Comparison of ENCODE assay signal across 3 cellular contexts in the genomic region with DNA sequence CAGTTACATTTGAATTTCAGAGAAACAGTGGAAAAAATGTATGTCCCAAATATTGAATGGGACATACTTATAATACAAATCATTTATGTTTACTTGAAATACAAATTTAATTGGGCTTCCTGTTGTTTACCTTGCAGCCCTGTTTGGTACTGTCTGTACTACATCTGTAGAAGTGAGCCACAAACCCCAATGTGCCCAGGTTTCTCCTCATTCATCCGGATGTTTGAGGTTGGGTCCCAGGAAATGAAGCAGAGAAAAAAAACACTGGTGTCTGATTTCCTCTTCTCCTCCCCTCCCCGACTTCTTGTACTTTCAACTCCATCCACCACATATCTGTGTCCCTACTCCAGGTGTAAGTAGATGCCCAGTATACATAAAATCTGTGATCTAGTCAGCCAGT.
TF ChIP-seq lines count a peak whose summit lies in the region.

No MANE protein-coding gene starts in this region.

TF ChIP-seq in SK-N-SH, 30 proteins besides CTCF, POLR2A, EP300 and RAD21:
- TF ChIP-seq, protein P1, sequence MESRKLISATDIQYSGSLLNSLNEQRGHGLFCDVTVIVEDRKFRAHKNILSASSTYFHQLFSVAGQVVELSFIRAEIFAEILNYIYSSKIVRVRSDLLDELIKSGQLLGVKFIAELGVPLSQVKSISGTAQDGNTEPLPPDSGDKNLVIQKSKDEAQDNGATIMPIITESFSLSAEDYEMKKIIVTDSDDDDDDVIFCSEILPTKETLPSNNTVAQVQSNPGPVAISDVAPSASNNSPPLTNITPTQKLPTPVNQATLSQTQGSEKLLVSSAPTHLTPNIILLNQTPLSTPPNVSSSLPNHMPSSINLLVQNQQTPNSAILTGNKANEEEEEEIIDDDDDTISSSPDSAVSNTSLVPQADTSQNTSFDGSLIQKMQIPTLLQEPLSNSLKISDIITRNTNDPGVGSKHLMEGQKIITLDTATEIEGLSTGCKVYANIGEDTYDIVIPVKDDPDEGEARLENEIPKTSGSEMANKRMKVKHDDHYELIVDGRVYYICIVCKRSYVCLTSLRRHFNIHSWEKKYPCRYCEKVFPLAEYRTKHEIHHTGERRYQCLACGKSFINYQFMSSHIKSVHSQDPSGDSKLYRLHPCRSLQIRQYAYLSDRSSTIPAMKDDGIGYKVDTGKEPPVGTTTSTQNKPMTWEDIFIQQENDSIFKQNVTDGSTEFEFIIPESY (IDR thresholded peaks at IDR 0.05; ENCODE audit: borderline replicate concordance, low read depth) = no peak
- TF ChIP-seq FOSL2 (IDR thresholded peaks at IDR 0.05; ENCODE audit: borderline replicate concordance, low read depth) (no peak), SIN3A (IDR thresholded peaks at IDR 0.05; ENCODE audit: borderline replicate concordance, low read depth, low read length) (no peak), NRF1 (IDR thresholded peaks at IDR 0.05; ENCODE audit: low read depth, low read length) (no peak), SMC3 (IDR thresholded peaks at IDR 0.05; ENCODE audit: low read depth, low read length) (no peak), TEAD4 (IDR thresholded peaks at IDR 0.05; ENCODE audit: borderline replicate concordance, insufficient read depth) (no peak), RCOR1 (IDR thresholded peaks at IDR 0.05; ENCODE audit: low read length) (no peak), FOXM1 (IDR thresholded peaks at IDR 0.05; ENCODE audit: low read depth) (no peak)
- TF ChIP-seq, protein P2, sequence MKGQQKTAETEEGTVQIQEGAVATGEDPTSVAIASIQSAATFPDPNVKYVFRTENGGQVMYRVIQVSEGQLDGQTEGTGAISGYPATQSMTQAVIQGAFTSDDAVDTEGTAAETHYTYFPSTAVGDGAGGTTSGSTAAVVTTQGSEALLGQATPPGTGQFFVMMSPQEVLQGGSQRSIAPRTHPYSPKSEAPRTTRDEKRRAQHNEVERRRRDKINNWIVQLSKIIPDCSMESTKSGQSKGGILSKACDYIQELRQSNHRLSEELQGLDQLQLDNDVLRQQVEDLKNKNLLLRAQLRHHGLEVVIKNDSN (IDR thresholded peaks at IDR 0.05; ENCODE audit: borderline replicate concordance, low read depth) = no peak

TF ChIP-seq in SK-N-SH treated with all-trans-retinoic acid at 6 μM for 48 hours, 23 proteins besides CTCF, POLR2A, EP300 and RAD21:
- TF ChIP-seq, protein P3, sequence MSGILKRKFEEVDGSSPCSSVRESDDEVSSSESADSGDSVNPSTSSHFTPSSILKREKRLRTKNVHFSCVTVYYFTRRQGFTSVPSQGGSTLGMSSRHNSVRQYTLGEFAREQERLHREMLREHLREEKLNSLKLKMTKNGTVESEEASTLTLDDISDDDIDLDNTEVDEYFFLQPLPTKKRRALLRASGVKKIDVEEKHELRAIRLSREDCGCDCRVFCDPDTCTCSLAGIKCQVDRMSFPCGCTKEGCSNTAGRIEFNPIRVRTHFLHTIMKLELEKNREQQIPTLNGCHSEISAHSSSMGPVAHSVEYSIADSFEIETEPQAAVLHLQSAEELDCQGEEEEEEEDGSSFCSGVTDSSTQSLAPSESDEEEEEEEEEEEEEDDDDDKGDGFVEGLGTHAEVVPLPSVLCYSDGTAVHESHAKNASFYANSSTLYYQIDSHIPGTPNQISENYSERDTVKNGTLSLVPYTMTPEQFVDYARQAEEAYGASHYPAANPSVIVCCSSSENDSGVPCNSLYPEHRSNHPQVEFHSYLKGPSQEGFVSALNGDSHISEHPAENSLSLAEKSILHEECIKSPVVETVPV (CRISPR knock-in tag; IDR thresholded peaks at IDR 0.05) = no peak
- TF ChIP-seq, protein P4, sequence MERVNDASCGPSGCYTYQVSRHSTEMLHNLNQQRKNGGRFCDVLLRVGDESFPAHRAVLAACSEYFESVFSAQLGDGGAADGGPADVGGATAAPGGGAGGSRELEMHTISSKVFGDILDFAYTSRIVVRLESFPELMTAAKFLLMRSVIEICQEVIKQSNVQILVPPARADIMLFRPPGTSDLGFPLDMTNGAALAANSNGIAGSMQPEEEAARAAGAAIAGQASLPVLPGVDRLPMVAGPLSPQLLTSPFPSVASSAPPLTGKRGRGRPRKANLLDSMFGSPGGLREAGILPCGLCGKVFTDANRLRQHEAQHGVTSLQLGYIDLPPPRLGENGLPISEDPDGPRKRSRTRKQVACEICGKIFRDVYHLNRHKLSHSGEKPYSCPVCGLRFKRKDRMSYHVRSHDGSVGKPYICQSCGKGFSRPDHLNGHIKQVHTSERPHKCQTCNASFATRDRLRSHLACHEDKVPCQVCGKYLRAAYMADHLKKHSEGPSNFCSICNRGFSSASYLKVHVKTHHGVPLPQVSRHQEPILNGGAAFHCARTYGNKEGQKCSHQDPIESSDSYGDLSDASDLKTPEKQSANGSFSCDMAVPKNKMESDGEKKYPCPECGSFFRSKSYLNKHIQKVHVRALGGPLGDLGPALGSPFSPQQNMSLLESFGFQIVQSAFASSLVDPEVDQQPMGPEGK (CRISPR knock-in tag; IDR thresholded peaks at IDR 0.05; ENCODE audit: borderline replicate concordance) = no peak
- no peak for TF ChIP-seq ZFP3 (CRISPR knock-in tag; IDR thresholded peaks at IDR 0.05)
- no peak for TF ChIP-seq ZNF70 (CRISPR knock-in tag; IDR thresholded peaks at IDR 0.05)
- TF ChIP-seq, protein P5, sequence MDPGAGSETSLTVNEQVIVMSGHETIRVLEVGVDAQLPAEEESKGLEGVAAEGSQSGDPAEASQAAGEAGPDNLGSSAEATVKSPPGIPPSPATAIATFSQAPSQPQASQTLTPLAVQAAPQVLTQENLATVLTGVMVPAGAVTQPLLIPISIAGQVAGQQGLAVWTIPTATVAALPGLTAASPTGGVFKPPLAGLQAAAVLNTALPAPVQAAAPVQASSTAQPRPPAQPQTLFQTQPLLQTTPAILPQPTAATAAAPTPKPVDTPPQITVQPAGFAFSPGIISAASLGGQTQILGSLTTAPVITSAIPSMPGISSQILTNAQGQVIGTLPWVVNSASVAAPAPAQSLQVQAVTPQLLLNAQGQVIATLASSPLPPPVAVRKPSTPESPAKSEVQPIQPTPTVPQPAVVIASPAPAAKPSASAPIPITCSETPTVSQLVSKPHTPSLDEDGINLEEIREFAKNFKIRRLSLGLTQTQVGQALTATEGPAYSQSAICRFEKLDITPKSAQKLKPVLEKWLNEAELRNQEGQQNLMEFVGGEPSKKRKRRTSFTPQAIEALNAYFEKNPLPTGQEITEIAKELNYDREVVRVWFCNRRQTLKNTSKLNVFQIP (CRISPR knock-in tag; IDR thresholded peaks at IDR 0.05; ENCODE audit: borderline replicate concordance, low read depth) = no peak
- TF ChIP-seq TOX (CRISPR knock-in tag; IDR thresholded peaks at IDR 0.05; ENCODE audit: borderline replicate concordance) = no peak
- TF ChIP-seq, protein P6, sequence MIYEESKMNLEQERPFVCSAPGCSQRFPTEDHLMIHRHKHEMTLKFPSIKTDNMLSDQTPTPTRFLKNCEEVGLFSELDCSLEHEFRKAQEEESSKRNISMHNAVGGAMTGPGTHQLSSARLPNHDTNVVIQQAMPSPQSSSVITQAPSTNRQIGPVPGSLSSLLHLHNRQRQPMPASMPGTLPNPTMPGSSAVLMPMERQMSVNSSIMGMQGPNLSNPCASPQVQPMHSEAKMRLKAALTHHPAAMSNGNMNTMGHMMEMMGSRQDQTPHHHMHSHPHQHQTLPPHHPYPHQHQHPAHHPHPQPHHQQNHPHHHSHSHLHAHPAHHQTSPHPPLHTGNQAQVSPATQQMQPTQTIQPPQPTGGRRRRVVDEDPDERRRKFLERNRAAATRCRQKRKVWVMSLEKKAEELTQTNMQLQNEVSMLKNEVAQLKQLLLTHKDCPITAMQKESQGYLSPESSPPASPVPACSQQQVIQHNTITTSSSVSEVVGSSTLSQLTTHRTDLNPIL (CRISPR knock-in tag; IDR thresholded peaks at IDR 0.05; ENCODE audit: low read depth) = no peak
- no peak for TF ChIP-seq ISL1 (CRISPR knock-in tag; IDR thresholded peaks at IDR 0.05)
- TF ChIP-seq ZC3H10 (CRISPR knock-in tag; IDR thresholded peaks at IDR 0.05) = no peak
- no peak for TF ChIP-seq GLIS3 (CRISPR knock-in tag; IDR thresholded peaks at IDR 0.05)
- no peak for TF ChIP-seq TCF4 (CRISPR knock-in tag; IDR thresholded peaks at IDR 0.05; ENCODE audit: borderline replicate concordance)
- no peak for TF ChIP-seq ZFP30 (CRISPR knock-in tag; IDR thresholded peaks at IDR 0.05)
- no peak for TF ChIP-seq OSR1 (CRISPR knock-in tag; IDR thresholded peaks at IDR 0.05)
- no peak for TF ChIP-seq ESRRG (CRISPR knock-in tag; IDR thresholded peaks at IDR 0.05)
- TF ChIP-seq CSDC2 (CRISPR knock-in tag; IDR thresholded peaks at IDR 0.05) = no peak
TF ChIP-seq in SK-N-SH treated with all-trans-retinoic acid at 6 μM for 48 hours: peak in this region for 0.

TF ChIP-seq in IMR-90, 13 proteins besides CTCF, POLR2A, EP300 and RAD21:
- TF ChIP-seq NFE2L2 (IDR thresholded peaks at IDR 0.05; ENCODE audit: low read depth, low read length) (no peak), SMC3 (IDR thresholded peaks at IDR 0.05; ENCODE audit: low read depth, low read length) (no peak), BHLHE40 (IDR thresholded peaks at IDR 0.05; ENCODE audit: low read depth, low read length) (no peak), RCOR1 (IDR thresholded peaks at IDR 0.05; ENCODE audit: insufficient replicate concordance, low read length) (no peak)
- TF ChIP-seq, protein P7, sequence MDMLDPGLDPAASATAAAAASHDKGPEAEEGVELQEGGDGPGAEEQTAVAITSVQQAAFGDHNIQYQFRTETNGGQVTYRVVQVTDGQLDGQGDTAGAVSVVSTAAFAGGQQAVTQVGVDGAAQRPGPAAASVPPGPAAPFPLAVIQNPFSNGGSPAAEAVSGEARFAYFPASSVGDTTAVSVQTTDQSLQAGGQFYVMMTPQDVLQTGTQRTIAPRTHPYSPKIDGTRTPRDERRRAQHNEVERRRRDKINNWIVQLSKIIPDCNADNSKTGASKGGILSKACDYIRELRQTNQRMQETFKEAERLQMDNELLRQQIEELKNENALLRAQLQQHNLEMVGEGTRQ (IDR thresholded peaks at IDR 0.05; ENCODE audit: low read depth, low read length) = no peak
